In genomic region chr4:75666299-75666698, GRCh38 we compare ENCODE assay signal across 1 cellular context.
TF ChIP-seq lines count a peak whose summit lies in the region.

No MANE protein-coding gene starts in this region.

TF ChIP-seq in K562, 482 proteins besides CTCF, POLR2A, EP300 and RAD21:
- no peak; the same call in 1 of the 2 replicates for TF ChIP-seq CEBPG (CRISPR knock-in tag; IDR thresholded peaks at IDR 0.05)
- TF ChIP-seq CEBPG (tag; conservative IDR thresholded peaks at IDR 0.05 in 1 of 2, IDR thresholded peaks at IDR 0.05 in 1 of 2) = peak in 1 of 2 experiments; percentile 83; a peak in 2 of 4 replicates
- peak; percentile 63; the same call in 1 of the 2 replicates for TF ChIP-seq ATF3 (IDR thresholded peaks at IDR 0.05)
- TF ChIP-seq ATF3 (CRISPR knock-in tag; conservative IDR thresholded peaks at IDR 0.05) = no peak
- no peak for TF ChIP-seq ARID4B (CRISPR knock-in tag; IDR thresholded peaks at IDR 0.05)
- TF ChIP-seq FOSL1 (tag; conservative IDR thresholded peaks at IDR 0.05) = peak; percentile 51; the same call in 1 of the 2 replicates
- no peak for TF ChIP-seq CBX1 (IDR thresholded peaks at IDR 0.05; ENCODE audit: low read depth)
- TF ChIP-seq PCBP2 (IDR thresholded peaks at IDR 0.05; ENCODE audit: low read depth, low read length, poor library complexity, severe bottlenecking) = no peak
- peak; percentile 32; the same call in 1 of the 2 replicates for TF ChIP-seq SMARCA4 (IDR thresholded peaks at IDR 0.05)
- peak; percentile 71 for TF ChIP-seq POLR2H (tag; IDR thresholded peaks at IDR 0.05; ENCODE audit: low read depth)
- peak; percentile 53; the same call in 1 of the 2 replicates for TF ChIP-seq HMBOX1 (IDR thresholded peaks at IDR 0.05)
- no peak for TF ChIP-seq SMAD1 (IDR thresholded peaks at IDR 0.05; ENCODE audit: low read depth, low read length, partially characterized antibody)
- no peak for TF ChIP-seq GTF3C2 (IDR thresholded peaks at IDR 0.05; ENCODE audit: borderline replicate concordance, extremely low read depth, insufficient read length)
- TF ChIP-seq ARID1B (IDR thresholded peaks at IDR 0.05) = peak; percentile 36
- TF ChIP-seq ILK (tag; IDR thresholded peaks at IDR 0.05; ENCODE audit: borderline replicate concordance, low read depth) = no peak
- no peak for TF ChIP-seq MYBL2 (IDR thresholded peaks at IDR 0.05; ENCODE audit: low read depth)
- TF ChIP-seq MYBL2 (CRISPR knock-in tag; IDR thresholded peaks at IDR 0.05; ENCODE audit: borderline replicate concordance) = no peak
- no peak for TF ChIP-seq MAFF (IDR thresholded peaks at IDR 0.05; ENCODE audit: low read length)
- no peak for TF ChIP-seq MEF2D (tag; conservative IDR thresholded peaks at IDR 0.05; ENCODE audit: low read depth)
- TF ChIP-seq HBP1 (CRISPR knock-in tag; IDR thresholded peaks at IDR 0.05) = no peak
- no peak for TF ChIP-seq MTF1 (CRISPR knock-in tag; IDR thresholded peaks at IDR 0.05; ENCODE audit: borderline replicate concordance)
- no peak for TF ChIP-seq GTF2F1 (IDR thresholded peaks at IDR 0.05; ENCODE audit: low read depth, low read length)
- TF ChIP-seq CBX5 (IDR thresholded peaks at IDR 0.05; ENCODE audit: borderline replicate concordance, low read depth) = no peak
- TF ChIP-seq FUS (optimal IDR thresholded peaks at IDR 0.05; ENCODE audit: low read depth, low read length) = no peak
